15 cellular contexts compared by ENCODE assay signal in genomic region chr1:10856863-10857598, GRCh38.
"Had no signal": no experiment of that assay in that cellular context is flagged by ENCODE, and none has a peak within 500 bp of the region (broad histone marks: within the 10 kb centered on the region; RNA-seq: fewer than 3 reads in every experiment).

No MANE protein-coding gene starts in this region.

- H3K27ac ChIP-seq: brain microvascular endothelial cell, coronary artery, foreskin keratinocyte had no signal

- H3K36me3 ChIP-seq: brain microvascular endothelial cell had no signal

- ATAC-seq: activated CD8-positive, alpha-beta T cell treated with anti-CD3 and anti-CD28 coated beads for 36 hours; activated naive CD8-positive, alpha-beta T cell treated with anti-CD3 and anti-CD28 coated beads, Interleukin-2, amount 50 U/mL, for 24 hours; foreskin keratinocyte; natural killer cell; stimulated activated naive B cell treated with anti-CD40 and anti-IgM and Interleukin-4, amounts not matched to agents 10 μg/mL and 1 μg/mL and 100 μg/mL, for 72 hours had no signal

- H3K4me3 ChIP-seq: coronary artery had no signal

- DNase-seq: activated CD8-positive, alpha-beta T cell treated with anti-CD3 and anti-CD28 coated beads for 36 hours; activated naive CD4-positive, alpha-beta T cell treated with anti-CD3 and anti-CD28 coated beads for 36 hours; activated naive CD8-positive, alpha-beta T cell treated with anti-CD3 and anti-CD28 coated beads, Interleukin-2, amount 50 U/mL, for 24 hours; activated T-cell treated with anti-CD3 and anti-CD28 coated beads, Interleukin-2, amount 50 U/mL, for 24 hours; anterior cingulate cortex; brain microvascular endothelial cell; foreskin keratinocyte; mesendoderm; natural killer cell; nucleus accumbens; small intestine; stimulated activated CD4-positive, alpha-beta T cell treated with anti-CD3 and anti-CD28 coated beads, Interleukin-15, amount 100 ng/mL, for 24 hours; stimulated activated CD4-positive, alpha-beta T cell treated with anti-CD3 and anti-CD28 coated beads, Interleukin-4, amount 100 ng/mL, for 1 hour; stimulated activated naive B cell treated with anti-CD40 and anti-IgM and Interleukin-4, amounts not matched to agents 10 μg/mL and 1 μg/mL and 100 μg/mL, for 72 hours had no signal

- H3K4me1 ChIP-seq: foreskin keratinocyte had no signal
